14 cellular contexts compared by ENCODE assay signal in the genomic region with DNA sequence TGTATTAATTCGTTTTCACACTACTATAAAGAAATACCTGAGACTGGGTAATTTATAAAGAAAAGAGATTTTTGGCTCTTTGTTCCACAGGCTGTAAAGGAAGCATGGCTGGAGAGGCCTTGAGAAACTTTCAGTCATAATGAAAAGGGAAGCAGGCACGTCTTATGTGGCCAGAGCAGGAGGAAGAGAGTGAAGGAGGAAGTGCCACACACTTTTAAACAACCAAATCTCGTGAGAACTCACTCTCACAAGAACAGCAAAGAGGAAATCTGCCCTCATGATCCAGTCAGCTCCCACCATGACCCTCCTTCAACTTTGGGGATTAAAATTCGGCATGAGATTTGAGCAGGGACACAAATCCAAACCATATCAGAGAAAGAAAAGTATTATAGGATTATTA.
DNase-seq lines count a peak whose midpoint lies in the region; ATAC-seq and TF ChIP-seq lines count a peak whose summit lies in the region.
"Had no signal": no experiment of that assay in that cellular context is flagged by ENCODE, and none has a peak within 500 bp of the region (broad histone marks: within the 10 kb centered on the region; RNA-seq: fewer than 3 reads in every experiment).

No MANE protein-coding gene starts in this region.

- H3K18ac ChIP-seq in neuronal stem cell (ENCODE audit: low read length) = no peak overlapping the region

- no peaks in the 10 kb centered on the region for H3F3A ChIP-seq in PC-9 (ENCODE audit: insufficient read depth, low read depth)

- H3K36me3 ChIP-seq in PC-9 (ENCODE audit: low read depth) (no peaks in the 10 kb centered on the region), neuronal stem cell (replicated peaks in 1 of 2; ENCODE audit: control insufficient read depth in 2 of 2, insufficient read depth in 2 of 2, low read length in 2 of 2) (no peaks in the 10 kb centered on the region)
- H3K36me3 ChIP-seq: BE2C had no signal

- H3K9me3 Mint-ChIP-seq in activated CD4-positive, alpha-beta T cell treated with anti-CD3 and anti-CD28 coated beads for 36 hours (ENCODE audit: low read depth) = peaks cover 9% of the 10 kb centered on the region

- no TSS peak for BruUV-seq in PC-9 (replicated peaks; lab: Mats Ljungman, UMichigan)

- no peak overlapping the region for H4K91ac ChIP-seq in neuronal stem cell (ENCODE audit: low read depth, low read length, poor library complexity)

- H3K4me1 ChIP-seq in PC-9 (replicated peaks; ENCODE audit: insufficient read depth) = no peaks in the 10 kb centered on the region
- no peaks in the 10 kb centered on the region for H3K4me1 ChIP-seq in neuronal stem cell (ENCODE audit: control insufficient read depth in 2 of 2, insufficient read depth in 1 of 2, low read depth in 1 of 2, low read length in 2 of 2)
- H3K4me1 ChIP-seq: BE2C had no signal

- H3K9me3 ChIP-seq in PC-9 (ENCODE audit: insufficient read depth, low read depth) (no peaks in the 10 kb centered on the region), neuronal stem cell (replicated peaks in 1 of 2; ENCODE audit: control insufficient read depth in 2 of 2, insufficient read depth in 1 of 2, low read depth in 1 of 2, low read length in 2 of 2) (no peaks in the 10 kb centered on the region)
- H3K9me3 ChIP-seq: BE2C had no signal

- CTCF ChIA-PET in PC-9 (lab: Charles Lee) = no interaction called here
- CTCF ChIA-PET in activated CD4-positive, alpha-beta T cell treated with anti-CD3 and anti-CD28 coated beads for 36 hours (lab: Charles Lee) = no interaction called here

- H3K9ac ChIP-seq in neuronal stem cell (ENCODE audit: low read depth, low read length, poor library complexity) = no peak overlapping the region

- H4K20me1 ChIP-seq in PC-9 (ENCODE audit: insufficient read depth) = no peaks in the 10 kb centered on the region

- H3K14ac ChIP-seq in neuronal stem cell (ENCODE audit: low read length) = no peak overlapping the region

- no peaks in the 10 kb centered on the region for H3K79me2 ChIP-seq in PC-9 (ENCODE audit: low read depth)

- no peak overlapping the region for H3K27ac Mint-ChIP-seq in activated CD4-positive, alpha-beta T cell treated with anti-CD3 and anti-CD28 coated beads for 36 hours
- H3K27ac Mint-ChIP-seq: CD8-positive, alpha-beta memory T cell had no signal

- POLR2A ChIA-PET in PC-9 (lab: Charles Lee; ENCODE audit: unreplicated experiment) = no interaction called here
- POLR2A ChIA-PET in activated CD4-positive, alpha-beta T cell treated with anti-CD3 and anti-CD28 coated beads for 36 hours (lab: Charles Lee) = no interaction called here

- H3K4me3 Mint-ChIP-seq in activated CD4-positive, alpha-beta T cell treated with anti-CD3 and anti-CD28 coated beads for 36 hours = no peak overlapping the region
- H3K4me3 Mint-ChIP-seq: CD8-positive, alpha-beta memory T cell had no signal

- no peaks in the 10 kb centered on the region for H3K27me3 ChIP-seq in PC-9 (ENCODE audit: insufficient read depth, low read depth)
- no peaks in the 10 kb centered on the region for H3K27me3 ChIP-seq in neuronal stem cell (ENCODE audit: control insufficient read depth in 3 of 3, insufficient read depth in 3 of 3, low read depth in 1 of 3, low read length in 3 of 3)
- H3K27me3 ChIP-seq: BE2C had no signal

- no peak overlapping the region for H4K8ac ChIP-seq in neuronal stem cell (ENCODE audit: low read depth, low read length)

- no peaks in the 10 kb centered on the region for H3K27me3 Mint-ChIP-seq in activated CD4-positive, alpha-beta T cell treated with anti-CD3 and anti-CD28 coated beads for 36 hours
- H3K27me3 Mint-ChIP-seq: CD8-positive, alpha-beta memory T cell had no signal

- no peak for TF ChIP-seq CTCF in PC-9 (conservative IDR thresholded peaks at IDR 0.05)

- no peak overlapping the region for H3K4me3 ChIP-seq in Jurkat, Clone E6-1 (ENCODE audit: low read length)
- H3K4me3 ChIP-seq in PC-9 (no peak overlapping the region), neuronal stem cell (ENCODE audit: low read length in 2 of 2) (no peak overlapping the region)

- H3K27ac ChIP-seq in PC-9 = no peak overlapping the region
- no peak overlapping the region for H3K27ac ChIP-seq in neuronal stem cell (replicated peaks; ENCODE audit: low read length)

- no peaks in the 10 kb centered on the region for H3K4me1 Mint-ChIP-seq in activated CD4-positive, alpha-beta T cell treated with anti-CD3 and anti-CD28 coated beads for 36 hours
- H3K4me1 Mint-ChIP-seq: CD8-positive, alpha-beta memory T cell had no signal

- peak; percentile 4 for DNase-seq in Jurkat, Clone E6-1 (ENCODE audit: low read depth, low spot score)
- DNase-seq in NAMALWA (ENCODE audit: low spot score) = peak; percentile 41
- DNase-seq in PC-9 = no peak
- no peak for DNase-seq in neuronal stem cell (ENCODE audit: low spot score)
- no peak for DNase-seq in activated CD4-positive, alpha-beta T cell treated with anti-CD3 and anti-CD28 coated beads for 36 hours
- DNase-seq in left ventricle myocardium superior = no peak
- DNase-seq in NCI-H345 treated with DMSO at 0.1 percent for 48 hours (lab: John Stamatoyannopoulos, UW; ENCODE audit: unreplicated experiment) = no peak
- DNase-seq: BE2C; CD8-positive, alpha-beta memory T cell; NCI-H1105 treated with DMSO at 0.1 percent for 48 hours; NCI-H187 treated with DMSO at 0.1 percent for 48 hours; NCI-H2171 treated with DMSO at 0.1 percent for 48 hours; NCI-H510A treated with DMSO at 0.1 percent for 48 hours had no signal

- H2AK5ac ChIP-seq in neuronal stem cell (ENCODE audit: low read depth, low read length) = no peak overlapping the region

- no peak overlapping the region for H3K4ac ChIP-seq in neuronal stem cell (ENCODE audit: low read length)

- ATAC-seq in activated CD4-positive, alpha-beta T cell treated with anti-CD3 and anti-CD28 coated beads for 36 hours = no peak
- ATAC-seq in left ventricle myocardium superior = no peak
- ATAC-seq: SK-N-SH treated with all-trans-retinoic acid at 6 μM for 48 hours had no signal

- no peaks in the 10 kb centered on the region for H3K9me2 ChIP-seq in PC-9 (ENCODE audit: insufficient read depth)

- H3K23ac ChIP-seq in neuronal stem cell (ENCODE audit: low read depth, low read length, poor library complexity) = no peak overlapping the region

- H2BK5ac ChIP-seq in neuronal stem cell (ENCODE audit: low read length) = no peak overlapping the region

- WGBS in neuronal stem cell (ENCODE audit: extremely low coverage in 2 of 2, insufficient read length in 2 of 2, insufficient replicate concordance in 1 of 2), 2 donors = no CpG with 5 or more reads among the region's 4 CpGs

- no peaks in the 10 kb centered on the region for H3K36me3 Mint-ChIP-seq in activated CD4-positive, alpha-beta T cell treated with anti-CD3 and anti-CD28 coated beads for 36 hours (ENCODE audit: low read depth)
- H3K36me3 Mint-ChIP-seq: CD8-positive, alpha-beta memory T cell had no signal

- H3K79me1 ChIP-seq in neuronal stem cell (ENCODE audit: low read depth, low read length) = no peaks in the 10 kb centered on the region

- no peak overlapping the region for H2BK120ac ChIP-seq in neuronal stem cell (ENCODE audit: low read depth, low read length)

- intact Hi-C loops in PC-9 (cut with micrococcal nuclease; ENCODE audit: unreplicated experiment) = no loop called here
- intact Hi-C loops in activated CD4-positive, alpha-beta T cell treated with anti-CD3 and anti-CD28 coated beads for 36 hours (cut with DNase I, micrococcal nuclease) = no loop called here
- intact Hi-C loops in left ventricle myocardium superior (cut with micrococcal nuclease) = no loop called here

- H2AFZ ChIP-seq in PC-9 = peak overlapping the region; percentile 66
- H2AFZ ChIP-seq in neuronal stem cell (ENCODE audit: low read length) = peak overlapping the region; percentile 48

- no peak overlapping the region for H3K4me2 ChIP-seq in PC-9
- H3K4me2 ChIP-seq in neuronal stem cell (ENCODE audit: insufficient read depth, low read length, poor library complexity, severe bottlenecking) = no peak overlapping the region

- no peak overlapping the region for H2BK12ac ChIP-seq in neuronal stem cell (ENCODE audit: low read length)

- H2BK15ac ChIP-seq in neuronal stem cell (ENCODE audit: low read length) = no peak overlapping the region

Comparison
In these comparisons a context has a peak if more than half of its experiments do, and no peak if none do; other contexts are left out.
1. DNase-seq: peak in Jurkat, Clone E6-1 (single experiment) and NAMALWA (single experiment); none in PC-9 (0 of 2), neuronal stem cell (single experiment), activated CD4-positive, alpha-beta T cell treated with anti-CD3 and anti-CD28 coated beads for 36 hours (single experiment), left ventricle myocardium superior (single experiment) and NCI-H345 treated with DMSO at 0.1 percent for 48 hours (single experiment).